Comparison of ENCODE assay signal across 21 cellular contexts in genomic region chr7:115198143-115198542, GRCh38.
DNase-seq lines count a peak whose midpoint lies in the region; ATAC-seq, FAIRE-seq and TF ChIP-seq lines count a peak whose summit lies in the region.
"Had no signal": no experiment of that assay in that cellular context is flagged by ENCODE, and none has a peak within 500 bp of the region (broad histone marks: within the 10 kb centered on the region; RNA-seq: fewer than 3 reads in every experiment).

No MANE protein-coding gene starts in this region.

- H2AFZ ChIP-seq in IMR-90 (replicated peaks; ENCODE audit: low read length, poor library complexity): no peak overlapping the region
- H2AFZ ChIP-seq in astrocyte (ENCODE audit: low read depth, low read length): no peak overlapping the region

- H3K27ac ChIP-seq in IMR-90 (ENCODE audit: insufficient read depth, low read length): no peak overlapping the region
- no peak overlapping the region for H3K27ac ChIP-seq in astrocyte (ENCODE audit: low read depth, low read length)

- dilution Hi-C loops in IMR-90 (cut with HindIII; ENCODE audit: low sequenced_read_pairs, unreplicated experiment): no loop called here

- H3K27me3 ChIP-seq in IMR-90 (ENCODE audit: control insufficient read depth, insufficient read depth, low read length) (no peaks in the 10 kb centered on the region), astrocyte (ENCODE audit: insufficient read depth, low read length) (no peaks in the 10 kb centered on the region)
- H3K27me3 ChIP-seq: MG63 had no signal

- no peak overlapping the region for H3K56ac ChIP-seq in IMR-90 (ENCODE audit: extremely low read depth, insufficient read depth, low read length)

- DNase-seq in IMR-90 (peak; percentile 74), astrocyte (ENCODE audit: low read depth) (peak; percentile 49), fibroblast of mammary gland (ENCODE audit: low read depth) (peak; percentile 17), cerebellum (ENCODE audit: low spot score) (no peak), occipital lobe (lab: John Stamatoyannopoulos, UW) (no peak), Right ventricle myocardium superior (no peak)
- DNase-seq: AML-193; C1 segment of cervical spinal cord; CD8-positive, alpha-beta T cell; GF-D8; Kasumi-1; MG63; NCI-H1436; NCI-H187 treated with DMSO at 0.1 percent for 48 hours; NCI-H2107; NCI-H510A; NCI-H748 treated with DMSO at 0.1 percent for 48 hours; SW 1271 had no signal

- no peak overlapping the region for H2BK20ac ChIP-seq in IMR-90 (ENCODE audit: low read depth, low read length)

- intact Hi-C loops in IMR-90 (cut with micrococcal nuclease) (no loop called here), Right ventricle myocardium superior (cut with DNase I) (no loop called here)

- no peak overlapping the region for H4K5ac ChIP-seq in IMR-90 (ENCODE audit: low read depth, low read length)

- WGBS in IMR-90 (ENCODE audit: extremely low coverage in 2 of 2, insufficient read length in 1 of 2), 2 experiments: no CpG with 5 or more reads among the region's 3 CpGs

- H3K4me3 ChIP-seq in IMR-90 (ENCODE audit: insufficient read depth, low read depth, low read length) (no peak overlapping the region), astrocyte (ENCODE audit: insufficient read depth, low read depth, low read length) (no peak overlapping the region), fibroblast of mammary gland (ENCODE audit: control insufficient read depth, low read depth, low read length) (no peak overlapping the region)
- H3K4me3 ChIP-seq: MG63 had no signal

- H3K14ac ChIP-seq in IMR-90 (replicated peaks; ENCODE audit: low read depth, low read length): no peak overlapping the region

- H3K79me1 ChIP-seq in IMR-90 (ENCODE audit: low read depth in 1 of 2, low read length in 2 of 2): no peaks in the 10 kb centered on the region

- no peak overlapping the region for H4K91ac ChIP-seq in IMR-90 (ENCODE audit: insufficient read depth, low read depth, low read length)

- no peak overlapping the region for H3K23ac ChIP-seq in IMR-90 (ENCODE audit: low read depth, low read length)

- no peak overlapping the region for H2AK9ac ChIP-seq in IMR-90 (replicated peaks; ENCODE audit: low read depth, low read length, poor library complexity)

- no peak overlapping the region for H3K4me3 Mint-ChIP-seq in astrocyte (ENCODE audit: unreplicated experiment)
- H3K4me3 Mint-ChIP-seq: CD8-positive, alpha-beta T cell had no signal

- no peak for TF ChIP-seq POLR2A in IMR-90 (IDR thresholded peaks at IDR 0.05; ENCODE audit: low read depth, low read length)

- FAIRE-seq in astrocyte (lab: Jason Lieb, UNC): no peak
- FAIRE-seq: H54 had no signal

- BruUV-seq in IMR-90 (replicated peaks; lab: Mats Ljungman, UMichigan): no TSS peak

- H3K4me1 Mint-ChIP-seq in astrocyte (ENCODE audit: low read depth, unreplicated experiment): no peaks in the 10 kb centered on the region

- H3K27me3 Mint-ChIP-seq in astrocyte (ENCODE audit: low read depth, unreplicated experiment): no peaks in the 10 kb centered on the region

- no peak for TF ChIP-seq CTCF in IMR-90 (conservative IDR thresholded peaks at IDR 0.05; ENCODE audit: low read depth, low read length)
- TF ChIP-seq CTCF in astrocyte (IDR thresholded peaks at IDR 0.05; ENCODE audit: insufficient read depth, low read depth, low read length): no peak
- TF ChIP-seq CTCF in fibroblast of mammary gland (conservative IDR thresholded peaks at IDR 0.05; ENCODE audit: control insufficient read depth, insufficient read depth, low read depth, low read length): no peak

- CTCF ChIA-PET in IMR-90 (lab: Yijun Ruan, JAX): no interaction called here

- H3K9me3 ChIP-seq in IMR-90 (ENCODE audit: control insufficient read depth, insufficient read depth, low read length): no peaks in the 10 kb centered on the region
- no peaks in the 10 kb centered on the region for H3K9me3 ChIP-seq in astrocyte (ENCODE audit: insufficient read depth, low read depth, low read length)
- H3K9me3 ChIP-seq: MG63 had no signal

- POLR2A ChIA-PET in IMR-90 (lab: Charles Lee; ENCODE audit: unreplicated experiment): no interaction called here

- H3K36me3 Mint-ChIP-seq in astrocyte (ENCODE audit: low read depth, unreplicated experiment): no peaks in the 10 kb centered on the region
- H3K36me3 Mint-ChIP-seq: CD8-positive, alpha-beta T cell had no signal

- no peak overlapping the region for H2BK5ac ChIP-seq in IMR-90 (ENCODE audit: low read depth, low read length, poor library complexity, severe bottlenecking)

- no peaks in the 10 kb centered on the region for H3K9me1 ChIP-seq in IMR-90 (ENCODE audit: insufficient read depth, low read length)

- TF ChIP-seq RAD21 in IMR-90 (IDR thresholded peaks at IDR 0.05; ENCODE audit: low read length): no peak

- H4K8ac ChIP-seq in IMR-90 (ENCODE audit: low read depth in 2 of 2, low read length in 2 of 2): no peak overlapping the region

- in situ Hi-C loops in IMR-90 (cut with MboI; ENCODE audit: low sequenced_read_pairs): no loop called here

- H3K27ac Mint-ChIP-seq in astrocyte (ENCODE audit: unreplicated experiment): no peak overlapping the region
- H3K27ac Mint-ChIP-seq: CD8-positive, alpha-beta T cell had no signal

- ATAC-seq in IMR-90 (ENCODE audit: low read depth) (peak; percentile 77), GM21737 (IDR thresholded peaks at IDR 0.05; ENCODE audit: unreplicated experiment) (no peak), Right ventricle myocardium superior (ENCODE audit: poor library complexity) (no peak)
- ATAC-seq: CD8-positive, alpha-beta T cell; Right ventricle myocardium inferior had no signal

- H3K4me1 ChIP-seq in IMR-90 (ENCODE audit: control insufficient read depth, insufficient read depth, low read length): 0 out of 2 replicates have a peak, but pooled peaks cover 2% of the 10 kb centered on the region
- no peaks in the 10 kb centered on the region for H3K4me1 ChIP-seq in astrocyte (ENCODE audit: insufficient read depth, low read length)

- no peaks in the 10 kb centered on the region for H3K79me2 ChIP-seq in astrocyte (ENCODE audit: insufficient read depth, low read length)

- no peak overlapping the region for H3K4ac ChIP-seq in IMR-90 (ENCODE audit: low read depth, low read length)

- H3K4me2 ChIP-seq in IMR-90 (ENCODE audit: low read depth, low read length) (no peak overlapping the region), astrocyte (ENCODE audit: low read length) (no peak overlapping the region)

- H3K9me3 Mint-ChIP-seq in astrocyte (ENCODE audit: unreplicated experiment): no peaks in the 10 kb centered on the region
- H3K9me3 Mint-ChIP-seq: CD8-positive, alpha-beta T cell had no signal

- H4K20me1 ChIP-seq in IMR-90 (ENCODE audit: insufficient read depth, low read length): no peaks in the 10 kb centered on the region
- no peaks in the 10 kb centered on the region for H4K20me1 ChIP-seq in astrocyte (ENCODE audit: insufficient read depth, low read length)

- H2AK5ac ChIP-seq in IMR-90 (ENCODE audit: low read depth, low read length): no peak overlapping the region

- H2BK120ac ChIP-seq in IMR-90 (ENCODE audit: low read depth, low read length): no peak overlapping the region

- H3K18ac ChIP-seq in IMR-90 (ENCODE audit: low read depth, low read length): no peak overlapping the region

- no peak overlapping the region for H3K9ac ChIP-seq in IMR-90 (ENCODE audit: low read depth, low read length)
- H3K9ac ChIP-seq in astrocyte (ENCODE audit: low read length): no peak overlapping the region

- H2BK15ac ChIP-seq in IMR-90 (ENCODE audit: low read depth, low read length): no peak overlapping the region

- no peaks in the 10 kb centered on the region for H3K36me3 ChIP-seq in IMR-90 (ENCODE audit: control insufficient read depth, insufficient read depth, low read length)
- no peaks in the 10 kb centered on the region for H3K36me3 ChIP-seq in astrocyte (ENCODE audit: insufficient read depth, low read length)
- H3K36me3 ChIP-seq: MG63 had no signal

TF ChIP-seq in IMR-90, 13 proteins besides CTCF, POLR2A, EP300 and RAD21:
- no peak for TF ChIP-seq MAZ (IDR thresholded peaks at IDR 0.05; ENCODE audit: borderline replicate concordance, low read depth, low read length)
- no peak for TF ChIP-seq CHD1 (IDR thresholded peaks at IDR 0.05; ENCODE audit: low read depth, low read length)
- TF ChIP-seq, protein P1, sequence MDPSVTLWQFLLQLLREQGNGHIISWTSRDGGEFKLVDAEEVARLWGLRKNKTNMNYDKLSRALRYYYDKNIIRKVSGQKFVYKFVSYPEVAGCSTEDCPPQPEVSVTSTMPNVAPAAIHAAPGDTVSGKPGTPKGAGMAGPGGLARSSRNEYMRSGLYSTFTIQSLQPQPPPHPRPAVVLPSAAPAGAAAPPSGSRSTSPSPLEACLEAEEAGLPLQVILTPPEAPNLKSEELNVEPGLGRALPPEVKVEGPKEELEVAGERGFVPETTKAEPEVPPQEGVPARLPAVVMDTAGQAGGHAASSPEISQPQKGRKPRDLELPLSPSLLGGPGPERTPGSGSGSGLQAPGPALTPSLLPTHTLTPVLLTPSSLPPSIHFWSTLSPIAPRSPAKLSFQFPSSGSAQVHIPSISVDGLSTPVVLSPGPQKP (IDR thresholded peaks at IDR 0.05; ENCODE audit: borderline replicate concordance, low read depth, low read length): no peak
- no peak for TF ChIP-seq SMC3 (IDR thresholded peaks at IDR 0.05; ENCODE audit: low read depth, low read length)
- no peak for TF ChIP-seq MXI1 (IDR thresholded peaks at IDR 0.05; ENCODE audit: borderline replicate concordance, low read depth, low read length)
- no peak for TF ChIP-seq RFX5 (IDR thresholded peaks at IDR 0.05; ENCODE audit: low read depth, low read length)
- no peak for TF ChIP-seq CEBPB (IDR thresholded peaks at IDR 0.05; ENCODE audit: low read depth, low read length)
- TF ChIP-seq MAFK (IDR thresholded peaks at IDR 0.05; ENCODE audit: low read depth, low read length): no peak
- no peak for TF ChIP-seq FOS (IDR thresholded peaks at IDR 0.05; ENCODE audit: low read depth, low read length)
- no peak for TF ChIP-seq NFE2L2 (IDR thresholded peaks at IDR 0.05; ENCODE audit: low read depth, low read length)
- TF ChIP-seq, protein P2, sequence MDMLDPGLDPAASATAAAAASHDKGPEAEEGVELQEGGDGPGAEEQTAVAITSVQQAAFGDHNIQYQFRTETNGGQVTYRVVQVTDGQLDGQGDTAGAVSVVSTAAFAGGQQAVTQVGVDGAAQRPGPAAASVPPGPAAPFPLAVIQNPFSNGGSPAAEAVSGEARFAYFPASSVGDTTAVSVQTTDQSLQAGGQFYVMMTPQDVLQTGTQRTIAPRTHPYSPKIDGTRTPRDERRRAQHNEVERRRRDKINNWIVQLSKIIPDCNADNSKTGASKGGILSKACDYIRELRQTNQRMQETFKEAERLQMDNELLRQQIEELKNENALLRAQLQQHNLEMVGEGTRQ (IDR thresholded peaks at IDR 0.05; ENCODE audit: low read depth, low read length): no peak
- no peak for TF ChIP-seq RCOR1 (IDR thresholded peaks at IDR 0.05; ENCODE audit: insufficient replicate concordance, low read length)
- TF ChIP-seq BHLHE40 (IDR thresholded peaks at IDR 0.05; ENCODE audit: low read depth, low read length): no peak

Comparison
In these comparisons a context has a peak if more than half of its experiments do, and no peak if none do; other contexts are left out.
1. DNase-seq: peak in IMR-90 (single experiment), astrocyte (single experiment) and fibroblast of mammary gland (single experiment); none in cerebellum (single experiment), occipital lobe (single experiment) and Right ventricle myocardium superior (single experiment).